In genomic region chr11:115676768-115677167, GRCh38 we compare ENCODE assay signal across 17 cellular contexts.
DNase-seq lines count a peak whose midpoint lies in the region; ATAC-seq and TF ChIP-seq lines count a peak whose summit lies in the region.
"Had no signal": no experiment of that assay in that cellular context is flagged by ENCODE, and none has a peak within 500 bp of the region (broad histone marks: within the 10 kb centered on the region; RNA-seq: fewer than 3 reads in every experiment).

No MANE protein-coding gene starts in this region.

- DNase-seq in GM23248 (peak; percentile 35), T1000 (lab: John Stamatoyannopoulos, UW) (peak; percentile 5), foreskin melanocyte (peak; percentile 35), esophagus squamous epithelium (lab: John Stamatoyannopoulos, UW) (no peak), globus pallidus (ENCODE audit: low spot score) (no peak)
- DNase-seq: adrenal gland; gastrocnemius medialis; naive thymus-derived CD8-positive, alpha-beta T cell; NCI-H2029; psoas muscle; SHP77; spleen; testis had no signal

- H3K36me3 ChIP-seq in GM23248 (ENCODE audit: low read depth) (no peaks in the 10 kb centered on the region), esophagus squamous epithelium (no peaks in the 10 kb centered on the region)
- H3K36me3 ChIP-seq: adrenal gland, gastrocnemius medialis, spleen had no signal

- H3K9me3 ChIP-seq in GM23248 (ENCODE audit: low read depth) (no peaks in the 10 kb centered on the region), esophagus squamous epithelium (no peaks in the 10 kb centered on the region)
- H3K9me3 ChIP-seq: adrenal gland, gastrocnemius medialis, psoas muscle, spleen, testis had no signal

- H3K9me2 ChIP-seq in GM23248 (ENCODE audit: insufficient read depth): no peaks in the 10 kb centered on the region

- in situ Hi-C loops in GM23248 (cut with MboI): no loop called here

- no peaks in the 10 kb centered on the region for H3F3A ChIP-seq in GM23248 (ENCODE audit: insufficient read depth)

- no peak overlapping the region for H3K9ac ChIP-seq in GM23248

- no peak for TF ChIP-seq CTCF in esophagus squamous epithelium (IDR thresholded peaks at IDR 0.05)

- H3K79me2 ChIP-seq in GM23248 (ENCODE audit: insufficient read depth): no peaks in the 10 kb centered on the region

- no peak overlapping the region for H3K4me2 ChIP-seq in GM23248 (ENCODE audit: unreplicated experiment)

- WGBS in GM23248 (ENCODE audit: low coverage in 1 of 2, low lambda C conversion rate in 2 of 2, missing lambda C conversion rate in 2 of 2), 2 experiments: 55 to 59% methylated on average over 4 of the region's 4 CpGs
- WGBS in esophagus squamous epithelium, 2 donors: 85 to 92% methylated on average over 4 of the region's 4 CpGs

- H3K27ac ChIP-seq in GM23248 (no peak overlapping the region), esophagus squamous epithelium (no peak overlapping the region)
- H3K27ac ChIP-seq: adrenal gland, gastrocnemius medialis, psoas muscle, spleen, testis had no signal

- H3K4me1 ChIP-seq in GM23248 (ENCODE audit: insufficient read depth): peaks cover 4% of the 10 kb centered on the region; the same call in 1 of the 2 replicates
- peaks cover 3 to 12% (median 4%) of the 10 kb centered on the region in 3 donors for H3K4me1 ChIP-seq in esophagus squamous epithelium
- H3K4me1 ChIP-seq: adrenal gland, psoas muscle, spleen, testis had no signal

- H2AFZ ChIP-seq in GM23248: no peak overlapping the region

- H4K20me1 ChIP-seq in GM23248 (ENCODE audit: insufficient read depth): no peaks in the 10 kb centered on the region

- ATAC-seq in HG03139 (IDR thresholded peaks at IDR 0.05; ENCODE audit: unreplicated experiment) (no peak), GM21723 (IDR thresholded peaks at IDR 0.05; ENCODE audit: unreplicated experiment) (no peak)
- ATAC-seq: activated CD4-positive, CD25-positive, alpha-beta regulatory T cell treated with anti-CD3 and anti-CD28 coated beads, Interleukin-2, amount 50 U/mL, for 24 hours; activated T-helper 17 cell treated with anti-CD3 and anti-CD28 coated beads, Interleukin-2, amount 50 U/mL, for 72 hours; gastrocnemius medialis; naive thymus-derived CD8-positive, alpha-beta T cell; psoas muscle had no signal

- H3K27me3 ChIP-seq in GM23248 (replicated peaks; ENCODE audit: insufficient read depth) (no peaks in the 10 kb centered on the region), esophagus squamous epithelium (no peaks in the 10 kb centered on the region)
- H3K27me3 ChIP-seq: adrenal gland, gastrocnemius medialis, spleen, testis had no signal

- no peak for TF ChIP-seq POLR2A in esophagus squamous epithelium (IDR thresholded peaks at IDR 0.05)

- H3K4me3 ChIP-seq in GM23248: no peak overlapping the region
- no peak overlapping the region for H3K4me3 ChIP-seq in esophagus squamous epithelium
- H3K4me3 ChIP-seq: adrenal gland, gastrocnemius medialis, psoas muscle, spleen, testis had no signal

- intact Hi-C loops in esophagus squamous epithelium (cut with DNase I): no loop called here

Comparison
In these comparisons a context has a peak if more than half of its experiments do, and no peak if none do; other contexts are left out.
1. DNase-seq: peak in GM23248 (single experiment), T1000 (single experiment) and foreskin melanocyte (single experiment); none in esophagus squamous epithelium (single experiment) and globus pallidus (single experiment).